ENCODE assay signal across 30 cellular contexts in genomic region chrY:17202395-17202794, GRCh38.
DNase-seq lines count a peak whose midpoint lies in the region; ATAC-seq, FAIRE-seq and TF ChIP-seq lines count a peak whose summit lies in the region.
"Had no signal": no experiment of that assay in that cellular context is flagged by ENCODE, and none has a peak within 500 bp of the region (broad histone marks: within the 10 kb centered on the region; RNA-seq: fewer than 3 reads in every experiment).

No MANE protein-coding gene starts in this region.

- TF ChIP-seq RAD21 in HepG2 (CRISPR knock-in tag; IDR thresholded peaks at IDR 0.05) (no peak), A549 (conservative IDR thresholded peaks at IDR 0.05 in 1 of 2, IDR thresholded peaks at IDR 0.05 in 1 of 2) (no peak)

- H3K9me3 ChIP-seq in HepG2 (ENCODE audit: low read length) (peaks cover 28% of the 10 kb centered on the region), right lobe of liver (no peaks in the 10 kb centered on the region), A549 (no peaks in the 10 kb centered on the region), heart left ventricle (peaks cover 0 to 3% (median 0%) of the 10 kb centered on the region in 12 donors)
- H3K9me3 ChIP-seq: BE2C; BLaER1; BLaER1 treated with 17β-estradiol and CSF1 and Interleukin-3, amounts not matched to agents 10 nM and 100 nM; Caco-2 had no signal

- WGBS in HepG2 (ENCODE audit: low lambda C conversion rate) = 2% methylated on average over 3 of the region's 3 CpGs
- WGBS in right lobe of liver (ENCODE audit: insufficient coverage, low coverage, low lambda C conversion rate, missing lambda C conversion rate) = no CpG with 5 or more reads among the region's 3 CpGs
- WGBS in A549 (ENCODE audit: missing lambda C conversion rate) = 0% methylated on average over 3 of the region's 3 CpGs
- 50 to 56% methylated on average over 3 of the region's 3 CpGs; no CpG with 5 or more reads in 2 of the 4 donors for WGBS in heart left ventricle, 4 donors

- TF ChIP-seq CTCF in HepG2 (CRISPR knock-in tag; IDR thresholded peaks at IDR 0.05) = no peak
- TF ChIP-seq CTCF in right lobe of liver (IDR thresholded peaks at IDR 0.05) = no peak
- no peak for TF ChIP-seq CTCF in A549 (IDR thresholded peaks at IDR 0.05)
- no peak for TF ChIP-seq CTCF in heart left ventricle (IDR thresholded peaks at IDR 0.05)

- H3K36me3 ChIP-seq in HepG2 (replicated peaks in 1 of 2; ENCODE audit: control insufficient read depth in 1 of 2, insufficient read depth in 2 of 2, low read length in 2 of 2) = no peaks in the 10 kb centered on the region
- no peaks in the 10 kb centered on the region for H3K36me3 ChIP-seq in right lobe of liver
- no peaks in the 10 kb centered on the region for H3K36me3 ChIP-seq in heart left ventricle
- H3K36me3 ChIP-seq: BE2C; BLaER1; BLaER1 treated with 17β-estradiol and CSF1 and Interleukin-3, amounts not matched to agents 10 nM and 100 nM had no signal

- H3K4me3 ChIP-seq in HepG2 (replicated peaks in 1 of 3; ENCODE audit: insufficient read depth in 1 of 3, low read depth in 2 of 3, low read length in 3 of 3) = no peak overlapping the region
- H3K4me3 ChIP-seq in right lobe of liver = no peak overlapping the region
- no peak overlapping the region for H3K4me3 ChIP-seq in A549
- no peak overlapping the region for H3K4me3 ChIP-seq in heart left ventricle
- H3K4me3 ChIP-seq: BLaER1; BLaER1 treated with 17β-estradiol and CSF1 and Interleukin-3, amounts not matched to agents 10 nM and 100 nM had no signal

- H3K27ac ChIP-seq in HepG2 (ENCODE audit: extremely low read length, insufficient read depth, low read length) = no peak overlapping the region
- no peak overlapping the region for H3K27ac ChIP-seq in right lobe of liver
- H3K27ac ChIP-seq in A549 = no peak overlapping the region
- no peak overlapping the region for H3K27ac ChIP-seq in heart left ventricle
- H3K27ac ChIP-seq: 22Rv1; BLaER1; BLaER1 treated with 17β-estradiol and CSF1 and Interleukin-3, amounts not matched to agents 10 nM and 100 nM; C4-2B had no signal

- no peak for DNase-seq in HepG2 (ENCODE audit: low spot score)
- DNase-seq in right lobe of liver = no peak
- no peak for DNase-seq in A549 (ENCODE audit: low read depth in 1 of 2, low spot score in 1 of 2)
- no peak for DNase-seq in heart left ventricle
- DNase-seq: 8988T; ACHN; AML-193; BE2C; C1 segment of cervical spinal cord; Caco-2; Calu3; CD4-positive, alpha-beta memory T cell; CD4-positive, alpha-beta T cell; CD4-positive, CD25-positive, alpha-beta regulatory T cell; CD8-positive, alpha-beta memory T cell; CD8-positive, alpha-beta T cell; COR-L47; DMS 273 treated with DMSO at 0.1 percent for 48 hours; DMS153; DMS53; DMS79; DMS79 treated with DMSO at 0.1 percent for 48 hours; DND-41; EL had no signal

- intact Hi-C loops in HepG2 (cut with micrococcal nuclease; ENCODE audit: unreplicated experiment) = no loop called here
- intact Hi-C loops in right lobe of liver (cut with DNase I) = no loop called here
- intact Hi-C loops in heart left ventricle (cut with DNase I) = no loop called here

- in situ Hi-C loops in HepG2 (cut with HindIII; ENCODE audit: extremely low pct_ligation_motif_present, low pct_unique_long_range_greater_than_20kb) = no loop called here

- POLR2A ChIA-PET in HepG2 (lab: Yijun Ruan, JAX) = no interaction called here
- POLR2A ChIA-PET in A549 (lab: Yijun Ruan, JAX) = no interaction called here

- no peak overlapping the region for H3K9ac ChIP-seq in HepG2 (ENCODE audit: insufficient read depth, low read depth, low read length)
- H3K9ac ChIP-seq: BLaER1; BLaER1 treated with 17β-estradiol and CSF1 and Interleukin-3, amounts not matched to agents 10 nM and 100 nM had no signal

- H4K20me1 ChIP-seq in HepG2 (ENCODE audit: insufficient read depth, low read length) = no peaks in the 10 kb centered on the region
- H4K20me1 ChIP-seq: BLaER1; BLaER1 treated with 17β-estradiol and CSF1 and Interleukin-3, amounts not matched to agents 10 nM and 100 nM had no signal

- no peaks in the 10 kb centered on the region for H3K4me1 ChIP-seq in HepG2 (ENCODE audit: insufficient read depth, low read length)
- no peaks in the 10 kb centered on the region for H3K4me1 ChIP-seq in right lobe of liver
- no peaks in the 10 kb centered on the region for H3K4me1 ChIP-seq in A549
- H3K4me1 ChIP-seq in heart left ventricle = no peaks in the 10 kb centered on the region
- H3K4me1 ChIP-seq: BE2C; BLaER1; BLaER1 treated with 17β-estradiol and CSF1 and Interleukin-3, amounts not matched to agents 10 nM and 100 nM; Caco-2 had no signal

- TF ChIP-seq POLR2A in HepG2 (IDR thresholded peaks at IDR 0.05; ENCODE audit: insufficient read depth in 1 of 2, low read depth in 2 of 2, low read length in 2 of 2) (no peak), right lobe of liver (IDR thresholded peaks at IDR 0.05) (no peak), A549 (IDR thresholded peaks at IDR 0.05; ENCODE audit: low read length) (no peak), heart left ventricle (IDR thresholded peaks at IDR 0.05) (no peak)

- CTCF ChIA-PET in HepG2 (lab: Yijun Ruan, JAX; ENCODE audit: low intra/inter-chr PET ratio, low total read pairs) = no interaction called here
- CTCF ChIA-PET in A549 (lab: Yijun Ruan, JAX) = no interaction called here

- BruUV-seq in HepG2 (replicated peaks; lab: Mats Ljungman, UMichigan) = no TSS peak

- no peak overlapping the region for H2AFZ ChIP-seq in HepG2 (ENCODE audit: low read length)

- FAIRE-seq in HepG2 (lab: Jason Lieb, UNC) (no peak), A549 (lab: Jason Lieb, UNC) (no peak)
- FAIRE-seq: A204.1, D721Med had no signal

- ATAC-seq in HepG2 (no peak), right lobe of liver (no peak), A549 (no peak), heart left ventricle (no peak)
- ATAC-seq: CD8-positive, alpha-beta T cell had no signal

- H3K79me2 ChIP-seq in HepG2 (ENCODE audit: insufficient read depth, low read length) = no peaks in the 10 kb centered on the region

- TF ChIP-seq EP300 in HepG2 (IDR thresholded peaks at IDR 0.05; ENCODE audit: low read depth in 2 of 2, low read length in 2 of 2) (no peak), HepG2 (CRISPR knock-in tag; IDR thresholded peaks at IDR 0.05; ENCODE audit: borderline replicate concordance) (no peak), A549 (IDR thresholded peaks at IDR 0.05) (no peak)

- H3K27me3 ChIP-seq in HepG2 (ENCODE audit: control insufficient read depth in 1 of 2, insufficient read depth in 2 of 2, low read length in 2 of 2) (no peaks in the 10 kb centered on the region), right lobe of liver (no peaks in the 10 kb centered on the region), heart left ventricle (no peaks in the 10 kb centered on the region)
- H3K27me3 ChIP-seq: BE2C; BLaER1; BLaER1 treated with 17β-estradiol and CSF1 and Interleukin-3, amounts not matched to agents 10 nM and 100 nM had no signal

- H3K4me2 ChIP-seq in HepG2 (ENCODE audit: low read depth, low read length) (no peak overlapping the region), A549 (no peak overlapping the region)
- H3K4me2 ChIP-seq: BLaER1; BLaER1 treated with 17β-estradiol and CSF1 and Interleukin-3, amounts not matched to agents 10 nM and 100 nM had no signal

TF ChIP-seq in HepG2, 621 proteins besides CTCF, POLR2A, EP300 and RAD21:
- no peak for TF ChIP-seq ZNF572 (CRISPR knock-in tag; IDR thresholded peaks at IDR 0.05)
- no peak for TF ChIP-seq KLF13 (CRISPR knock-in tag; IDR thresholded peaks at IDR 0.05)
- TF ChIP-seq SIN3B (IDR thresholded peaks at IDR 0.05; ENCODE audit: low read length) = no peak
- TF ChIP-seq PCBP2 (optimal IDR thresholded peaks at IDR 0.05; ENCODE audit: low read depth, low read length, poor library complexity, severe bottlenecking) = no peak
- TF ChIP-seq MAFK (conservative IDR thresholded peaks at IDR 0.05 in 1 of 2, IDR thresholded peaks at IDR 0.05 in 1 of 2; ENCODE audit: low read length in 2 of 2) = peak in 1 of 2 experiments; percentile 73; a peak in 3 of 4 replicates
- TF ChIP-seq BHLHE40 (IDR thresholded peaks at IDR 0.05; ENCODE audit: low read length) = no peak
- peak; percentile 53; the same call in 1 of the 2 replicates for TF ChIP-seq MAFF (IDR thresholded peaks at IDR 0.05; ENCODE audit: low read depth, low read length)

TF ChIP-seq in A549, 52 proteins besides CTCF, POLR2A, EP300 and RAD21:
- TF ChIP-seq CEBPB (IDR thresholded peaks at IDR 0.05) = no peak
- no peak for TF ChIP-seq EHF (CRISPR knock-in tag; IDR thresholded peaks at IDR 0.05)
- peak; percentile 27 for TF ChIP-seq MAFK (IDR thresholded peaks at IDR 0.05; ENCODE audit: partially characterized antibody)
- TF ChIP-seq ESRRA (IDR thresholded peaks at IDR 0.05; ENCODE audit: borderline replicate concordance, low read length) = no peak
